In genomic region chr3:129616291-129616690, GRCh38 we compare ENCODE assay signal across 1 cellular context.
TF ChIP-seq lines count a peak whose summit lies in the region.

No MANE protein-coding gene starts in this region.

TF ChIP-seq in IMR-90, 13 proteins besides CTCF, POLR2A, EP300 and RAD21:
- TF ChIP-seq MXI1 (IDR thresholded peaks at IDR 0.05; ENCODE audit: borderline replicate concordance, low read depth, low read length) (no peak), MAZ (IDR thresholded peaks at IDR 0.05; ENCODE audit: borderline replicate concordance, low read depth, low read length) (no peak), USF2 (IDR thresholded peaks at IDR 0.05; ENCODE audit: low read depth, low read length) (no peak), NFE2L2 (IDR thresholded peaks at IDR 0.05; ENCODE audit: low read depth, low read length) (no peak), RFX5 (IDR thresholded peaks at IDR 0.05; ENCODE audit: low read depth, low read length) (no peak), SMC3 (IDR thresholded peaks at IDR 0.05; ENCODE audit: low read depth, low read length) (no peak), FOS (IDR thresholded peaks at IDR 0.05; ENCODE audit: low read depth, low read length) (no peak), MAFK (IDR thresholded peaks at IDR 0.05; ENCODE audit: low read depth, low read length) (no peak), BHLHE40 (IDR thresholded peaks at IDR 0.05; ENCODE audit: low read depth, low read length) (no peak), CHD1 (IDR thresholded peaks at IDR 0.05; ENCODE audit: low read depth, low read length) (no peak), RCOR1 (IDR thresholded peaks at IDR 0.05; ENCODE audit: insufficient replicate concordance, low read length) (no peak), ELK1 (IDR thresholded peaks at IDR 0.05; ENCODE audit: borderline replicate concordance, low read depth, low read length) (no peak), CEBPB (IDR thresholded peaks at IDR 0.05; ENCODE audit: low read depth, low read length) (no peak)
